Comparison of ENCODE assay signal across 11 cellular contexts in the genomic region with DNA sequence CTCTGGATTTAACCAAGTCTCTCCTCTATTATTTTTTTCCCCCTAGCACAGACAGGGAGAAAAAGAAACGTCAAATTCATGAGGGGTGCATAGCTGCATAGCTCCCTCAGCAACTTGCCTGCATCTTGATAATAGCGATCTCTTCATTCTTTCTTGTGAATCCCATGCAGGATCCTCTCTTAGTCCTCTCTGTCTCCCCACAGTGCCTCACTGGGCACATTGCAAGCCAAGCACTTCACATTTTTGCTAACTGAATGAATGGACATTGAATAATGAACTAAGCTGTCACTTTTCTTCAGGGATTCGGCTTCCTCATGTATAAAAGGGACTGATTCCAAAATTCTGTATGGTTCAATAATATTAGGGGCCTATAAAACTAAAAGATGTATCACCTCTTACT. TPM values are rescaled to one million over a fixed set of nuclear protein-coding genes. Genes with fewer than 3 reads are reported as not detected.
DNase-seq lines count a peak whose midpoint lies in the region; ATAC-seq and TF ChIP-seq lines count a peak whose summit lies in the region.
"Had no signal": no experiment of that assay in that cellular context is flagged by ENCODE, and none has a peak within 500 bp of the region (broad histone marks: within the 10 kb centered on the region; RNA-seq: fewer than 3 reads in every experiment).

No MANE protein-coding gene starts in this region.

- intact Hi-C loops in CD8-positive, alpha-beta T cell (cut with DNase I, micrococcal nuclease): no loop called here

- no peaks in the 10 kb centered on the region for H3K9me3 ChIP-seq in CD8-positive, alpha-beta T cell (ENCODE audit: low read length)

- CTCF ChIA-PET in CD8-positive, alpha-beta T cell (lab: Charles Lee): no interaction called here

- peaks cover 5% of the 10 kb centered on the region for H3K27me3 ChIP-seq in CD8-positive, alpha-beta T cell (ENCODE audit: insufficient read depth, low read length)

- no peaks in the 10 kb centered on the region for H3K36me3 ChIP-seq in CD8-positive, alpha-beta T cell (ENCODE audit: insufficient read depth, low read length)

- ATAC-seq in esophagus mucosa: peak; percentile 38
- ATAC-seq in HG02973 (IDR thresholded peaks at IDR 0.05; ENCODE audit: unreplicated experiment): no peak
- no peak for ATAC-seq in CD8-positive, alpha-beta T cell

- H3K9me3 Mint-ChIP-seq in CD8-positive, alpha-beta T cell: no peaks in the 10 kb centered on the region
- H3K9me3 Mint-ChIP-seq: IgD-negative memory B cell; stimulated activated naive B cell treated with anti-CD40 and anti-IgM and Interleukin-4, amounts not matched to agents 10 μg/mL and 1 μg/mL and 100 μg/mL, for 72 hours had no signal

- H3K4me1 ChIP-seq in CD8-positive, alpha-beta T cell (ENCODE audit: insufficient read depth, low read length): no peaks in the 10 kb centered on the region

- H3K27ac ChIP-seq in CD8-positive, alpha-beta T cell (ENCODE audit: low read depth, low read length): no peak overlapping the region
- H3K27ac ChIP-seq: epithelial cell of prostate had no signal

- 0 out of 2 replicates have a peak, but pooled peaks have one; percentile 5 for TF ChIP-seq CTCF in GM12874 (IDR thresholded peaks at IDR 0.05; ENCODE audit: insufficient read depth, low read depth, low read length)
- no peak for TF ChIP-seq CTCF in CD8-positive, alpha-beta T cell (IDR thresholded peaks at IDR 0.05)

- peaks cover 31% of the 10 kb centered on the region for H3K27me3 Mint-ChIP-seq in CD8-positive, alpha-beta T cell (ENCODE audit: low read depth)

- DNase-seq in NCI-H748 (lab: John Stamatoyannopoulos, UW; ENCODE audit: unreplicated experiment) (peak; percentile 45), non-pigmented ciliary epithelial cell (ENCODE audit: low read depth) (peak; percentile 18), A172 (ENCODE audit: low spot score) (no peak), activated gamma-delta T cell (lab: John Stamatoyannopoulos, UW) (no peak)
- no peak for DNase-seq in CD8-positive, alpha-beta T cell
- DNase-seq: stimulated activated naive B cell treated with anti-CD40 and anti-IgM and Interleukin-4, amounts not matched to agents 10 μg/mL and 1 μg/mL and 100 μg/mL, for 72 hours had no signal

- H3K4me3 ChIP-seq in CD8-positive, alpha-beta T cell (ENCODE audit: low read depth, low read length): no peak overlapping the region

- no peak overlapping the region for H3K4me3 Mint-ChIP-seq in CD8-positive, alpha-beta T cell
- H3K4me3 Mint-ChIP-seq: IgD-negative memory B cell; stimulated activated naive B cell treated with anti-CD40 and anti-IgM and Interleukin-4, amounts not matched to agents 10 μg/mL and 1 μg/mL and 100 μg/mL, for 72 hours had no signal

- POLR2A ChIA-PET in CD8-positive, alpha-beta T cell (lab: Charles Lee): interaction anchor here (1.3 kb wide), 1 partner anchor 36 kb away, joined by 3 read pairs; no protein-coding TSS in a partner anchor

- no peak overlapping the region for H3K27ac Mint-ChIP-seq in CD8-positive, alpha-beta T cell
- H3K27ac Mint-ChIP-seq: IgD-negative memory B cell; stimulated activated naive B cell treated with anti-CD40 and anti-IgM and Interleukin-4, amounts not matched to agents 10 μg/mL and 1 μg/mL and 100 μg/mL, for 72 hours had no signal

- H3K36me3 Mint-ChIP-seq in CD8-positive, alpha-beta T cell: no peaks in the 10 kb centered on the region
- H3K36me3 Mint-ChIP-seq: IgD-negative memory B cell; stimulated activated naive B cell treated with anti-CD40 and anti-IgM and Interleukin-4, amounts not matched to agents 10 μg/mL and 1 μg/mL and 100 μg/mL, for 72 hours had no signal

- peaks cover 6% of the 10 kb centered on the region for H3K4me1 Mint-ChIP-seq in CD8-positive, alpha-beta T cell (ENCODE audit: low read depth)
- H3K4me1 Mint-ChIP-seq: stimulated activated naive B cell treated with anti-CD40 and anti-IgM and Interleukin-4, amounts not matched to agents 10 μg/mL and 1 μg/mL and 100 μg/mL, for 72 hours had no signal

RNA-seq across cellular contexts. Expression of a gene that starts 2.9 kb away (rescaled TPM):
- 16.3 TPM for total RNA-seq in esophagus mucosa
- total RNA-seq in CD8-positive, alpha-beta T cell: 1 to 10 TPM in 1 of 2 experiments, under 1 TPM in 1; 0.83 to 1.2 TPM
- not detected in 2 replicates for total RNA-seq in A172 (2014; rRNA removed; shearing (Covaris generic))

Comparison
In these comparisons a context has a peak if more than half of its experiments do, and no peak if none do; other contexts are left out.
1. DNase-seq: peak in NCI-H748 (single experiment) and non-pigmented ciliary epithelial cell (single experiment); none in CD8-positive, alpha-beta T cell (0 of 7), A172 (single experiment) and activated gamma-delta T cell (single experiment).